In the genomic region with DNA sequence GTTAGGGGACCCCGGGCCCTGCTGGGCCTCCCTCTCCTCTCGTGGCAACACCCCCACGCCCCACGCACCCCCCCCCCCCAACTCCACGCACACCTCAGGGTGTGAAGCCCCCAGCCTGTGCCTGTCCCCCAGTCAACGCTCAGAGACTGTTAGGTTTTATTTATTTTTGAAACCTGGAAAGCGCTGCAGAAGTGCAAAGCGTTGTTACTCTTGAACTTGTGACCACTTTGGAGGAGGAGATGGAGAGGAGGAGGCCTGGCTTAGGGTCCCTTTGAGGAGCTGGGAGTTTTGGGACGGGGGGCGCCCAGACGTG, we compare ENCODE assay signal across 8 cellular contexts. TPM values are rescaled to one million over a fixed set of nuclear protein-coding genes. Genes with fewer than 3 reads are reported as not detected.
DNase-seq lines count a peak whose midpoint lies in the region; ATAC-seq, FAIRE-seq and TF ChIP-seq lines count a peak whose summit lies in the region.

No MANE protein-coding gene starts in this region.

- H3K56ac ChIP-seq in H1 (replicated peaks; ENCODE audit: insufficient read length, low read depth, low read length), result no peak overlapping the region

- H2BK15ac ChIP-seq in H1 (ENCODE audit: low read length), result no peak overlapping the region

- H3K4ac ChIP-seq in H1 (replicated peaks; ENCODE audit: insufficient read length, low read depth, low read length), result no peak overlapping the region

- POLR2A ChIA-PET in H1 (lab: Charles Lee; ENCODE audit: partially characterized antibody), result interaction anchor here (0.5 to 2.1 kb wide), 6 partner anchors 10 to 70 kb away, joined by 3 to 13 read pairs (median 4); partner anchors contain the start of gene PATZ1
- POLR2A ChIA-PET in naive thymus-derived CD8-positive, alpha-beta T cell (lab: Charles Lee), result interaction anchor here (0.7 to 16.8 kb wide), 20 partner anchors 15 to 371 kb away, joined by 3 to 1498 read pairs (median 10); partner anchors contain the start of genes DRG1, LIMK2, MORC2 and PATZ1

- no peak overlapping the region for H2AK5ac ChIP-seq in H1 (ENCODE audit: low read depth, low read length)

- no peak overlapping the region for H3K14ac ChIP-seq in H1 (ENCODE audit: insufficient read length)

- TF ChIP-seq POLR2A in H1 (IDR thresholded peaks at IDR 0.05; ENCODE audit: control extremely low read depth in 1 of 2, low read depth in 2 of 2, low read length in 2 of 2), result no peak

- H3K9ac ChIP-seq in BLaER1 (peak overlapping the region; percentile 87), NT2/D1 (ENCODE audit: insufficient read length, low read depth) (peak overlapping the region; percentile 42), H1 (replicated peaks in 1 of 4; ENCODE audit: extremely low read depth in 1 of 4, low read depth in 3 of 4, low read length in 3 of 4) (no peak overlapping the region)

- H2BK120ac ChIP-seq in H1 (replicated peaks; ENCODE audit: low read depth, low read length), result no peak overlapping the region

- no peak overlapping the region for H3K23ac ChIP-seq in H1 (ENCODE audit: insufficient read length)

- TF ChIP-seq CTCF in H1 (IDR thresholded peaks at IDR 0.05; ENCODE audit: control extremely low read depth in 1 of 3, insufficient read depth in 1 of 3, low read depth in 1 of 3, low read length in 3 of 3), result no peak

- no peak for FAIRE-seq in H1 (lab: Jason Lieb, UNC)

- H3K4me2 ChIP-seq in BLaER1 (peak overlapping the region; percentile 100), H1 (ENCODE audit: insufficient read depth in 1 of 2, low read depth in 2 of 2, low read length in 2 of 2) (peak overlapping the region; percentile 94 to 97)

- no peak overlapping the region for H4K91ac ChIP-seq in H1 (replicated peaks; ENCODE audit: insufficient read length, low read length)

- no peak overlapping the region; the same call in 1 of the 2 replicates for H2BK12ac ChIP-seq in H1 (ENCODE audit: low read depth, low read length)

- no peak overlapping the region; the same call in 1 of the 2 replicates for H4K8ac ChIP-seq in H1 (ENCODE audit: extremely low read depth, insufficient read depth, low read length)

- H3K27ac Mint-ChIP-seq in naive thymus-derived CD8-positive, alpha-beta T cell, result peak overlapping the region; percentile 97 to 100 (median 99)

- H2BK5ac ChIP-seq in H1 (ENCODE audit: low read depth, low read length), result no peak overlapping the region

- H3K27me3 ChIP-seq in BLaER1 (0 out of 2 replicates have a peak, but pooled peaks cover 4% of the 10 kb centered on the region), NT2/D1 (ENCODE audit: insufficient read depth, insufficient read length) (peaks cover 32% of the 10 kb centered on the region), H1 (replicated peaks in 1 of 4; ENCODE audit: control insufficient read depth in 3 of 4, extremely low read depth in 1 of 4, insufficient read depth in 3 of 4, low read length in 3 of 4) (peaks cover 6 to 30% (median 20%) of the 10 kb centered on the region in 4 experiments; a peak in 6 of 7 replicates)

- peaks cover 0 to 2% (median 0%) of the 10 kb centered on the region in 9 donors for H3K9me3 Mint-ChIP-seq in naive thymus-derived CD8-positive, alpha-beta T cell

- H3K18ac ChIP-seq in H1 (ENCODE audit: extremely low read depth, low read length), result no peak overlapping the region

- H3K4me1 Mint-ChIP-seq in naive thymus-derived CD8-positive, alpha-beta T cell, result peaks cover 28 to 78% (median 67%) of the 10 kb centered on the region in 4 donors

- WGBS in H1 (ENCODE audit: extremely low coverage in 1 of 2, insufficient coverage in 1 of 2, insufficient read length in 1 of 2, insufficient replicate concordance in 2 of 2, low coverage in 1 of 2, low lambda C conversion rate in 2 of 2, missing lambda C conversion rate in 1 of 2), 2 experiments, result 24% methylated on average over 6 of the region's 11 CpGs; no CpG with 5 or more reads in 1 of the 2 experiments

- peaks cover 69% of the 10 kb centered on the region for H3K4me1 ChIP-seq in BLaER1
- H3K4me1 ChIP-seq in NT2/D1 (ENCODE audit: insufficient read depth, insufficient read length), result no peaks in the 10 kb centered on the region
- peaks cover 0 to 14% (median 5%) of the 10 kb centered on the region in 4 experiments; a peak in 4 of 7 replicates for H3K4me1 ChIP-seq in H1 (replicated peaks in 1 of 4; ENCODE audit: control insufficient read depth in 3 of 4, insufficient read depth in 4 of 4, low read length in 3 of 4)

- H3K79me2 ChIP-seq in H1 (ENCODE audit: control insufficient read depth in 1 of 2, insufficient read depth in 2 of 2, low read length in 2 of 2), result no peaks in the 10 kb centered on the region

- no peaks in the 10 kb centered on the region for H3K79me1 ChIP-seq in H1 (ENCODE audit: low read depth, low read length)

- DNase-seq in NT2/D1 (ENCODE audit: low read depth, low spot score) (no peak), H1 (ENCODE audit: low read depth in 1 of 2, low spot score in 2 of 2) (no peak), COLO829 (ENCODE audit: low spot score) (no peak), NK-92 (lab: John Stamatoyannopoulos, UW; ENCODE audit: unreplicated experiment) (no peak), AG20443 (ENCODE audit: low spot score) (no peak)
- peak in 1 of 10 donors; percentile 52 for DNase-seq in naive thymus-derived CD8-positive, alpha-beta T cell

- no peak overlapping the region for H2BK20ac ChIP-seq in H1 (ENCODE audit: low read length)

- H3K36me3 Mint-ChIP-seq in naive thymus-derived CD8-positive, alpha-beta T cell, result peaks cover 24 to 56% (median 49%) of the 10 kb centered on the region in 3 donors

- no peak for TF ChIP-seq EP300 in H1 (IDR thresholded peaks at IDR 0.05; ENCODE audit: borderline replicate concordance in 1 of 2, low read depth in 2 of 2, low read length in 2 of 2)

- no peaks in the 10 kb centered on the region for H4K20me1 ChIP-seq in BLaER1
- no peaks in the 10 kb centered on the region for H4K20me1 ChIP-seq in H1 (replicated peaks in 1 of 2; ENCODE audit: control insufficient read depth in 1 of 2, insufficient read depth in 2 of 2, low read length in 2 of 2)

- peak overlapping the region; percentile 87 for H3K27ac ChIP-seq in BLaER1
- H3K27ac ChIP-seq in H1 (ENCODE audit: low read depth, low read length), result no peak overlapping the region

- peaks cover 8% of the 10 kb centered on the region for H3K23me2 ChIP-seq in H1 (ENCODE audit: low read depth, low read length)

- H3K27me3 Mint-ChIP-seq in naive thymus-derived CD8-positive, alpha-beta T cell, result peaks cover 0 to 5% (median 0%) of the 10 kb centered on the region in 5 donors

- H2AFZ ChIP-seq in H1 (ENCODE audit: low read length), result no peak overlapping the region

- H3K36me3 ChIP-seq in BLaER1, result no peaks in the 10 kb centered on the region
- no peaks in the 10 kb centered on the region for H3K36me3 ChIP-seq in NT2/D1 (ENCODE audit: insufficient read depth, insufficient read length, low read length)
- no peaks in the 10 kb centered on the region for H3K36me3 ChIP-seq in H1 (ENCODE audit: control insufficient read depth in 2 of 4, insufficient read depth in 4 of 4, low read length in 3 of 4)

- H4K5ac ChIP-seq in H1 (ENCODE audit: insufficient read length, low read depth, low read length), result no peak overlapping the region

- CTCF ChIA-PET in H1 (lab: Charles Lee; ENCODE audit: partially characterized antibody), result interaction anchor here (1.0 to 4.3 kb wide), 5 partner anchors 18 to 139 kb away, joined by 4 to 25 read pairs (median 5); no protein-coding TSS in a partner anchor

- H3K4me3 ChIP-seq in BLaER1 (peak overlapping the region; percentile 78), NT2/D1 (ENCODE audit: insufficient read length, low read depth) (peak overlapping the region; percentile 37), H1 (ENCODE audit: extremely low read depth in 1 of 4, insufficient read depth in 2 of 4, low read depth in 3 of 4, low read length in 4 of 4) (peak overlapping the region; percentile 28 to 64 (median 49))

- no peak for TF ChIP-seq RAD21 in H1 (IDR thresholded peaks at IDR 0.05 in 1 of 2, conservative IDR thresholded peaks at IDR 0.05 in 1 of 2; ENCODE audit: low read depth in 2 of 2, low read length in 2 of 2)

- H3K4me3 Mint-ChIP-seq in naive thymus-derived CD8-positive, alpha-beta T cell, result peak overlapping the region; percentile 92 to 100 (median 98)

- H3K9me3 ChIP-seq in BLaER1, result no peaks in the 10 kb centered on the region
- H3K9me3 ChIP-seq in NT2/D1 (ENCODE audit: insufficient read depth, low read length), result no peaks in the 10 kb centered on the region
- no peaks in the 10 kb centered on the region for H3K9me3 ChIP-seq in H1 (ENCODE audit: insufficient read depth in 2 of 2, low read depth in 1 of 2, low read length in 1 of 2)

- no peak for ATAC-seq in naive thymus-derived CD8-positive, alpha-beta T cell
- no peak for ATAC-seq in GM19467 (IDR thresholded peaks at IDR 0.05; ENCODE audit: unreplicated experiment)

TF ChIP-seq in H1, 55 proteins besides CTCF, POLR2A, EP300 and RAD21 (continues in another document):
- TF ChIP-seq SUZ12 (IDR thresholded peaks at IDR 0.05; ENCODE audit: low read length), result 0 out of 2 replicates have a peak, but pooled peaks have one; percentile 26

RNA-seq across cellular contexts. Expression of gene PIK3IP1, which starts 0.9 kb away (rescaled TPM):
- 1.3 and 1.5 TPM in 2 replicates for total RNA-seq in H1 (2021; fragmentation: NEBNext Ultra II Directional; extraction: Animal tissue kit (Norgen Biotek cat#: 25700))
- polyA plus RNA-seq in H1 (2011; rRNA removed), result 0.66 and 1.00 TPM in 2 replicates
- polyA plus RNA-seq in H1 (2011; cell fraction: cytosol; rRNA removed), result 1.7 TPM
- 1.8 TPM for polyA plus RNA-seq in H1 (2011; cell fraction: nucleus; rRNA removed)
- 0.94 to 1.4 TPM (median 1.2 TPM) in 4 replicates for polyA plus RNA-seq in H1 (2012, experiment 1 of 2)
- polyA plus RNA-seq in H1 (2012, experiment 2 of 2), result 0.79 TPM
- 0.95 TPM for polyA plus RNA-seq in H1 (2013, experiment 1 of 2)
- polyA plus RNA-seq in H1 (2013, experiment 2 of 2), result 1.3 TPM
- polyA minus RNA-seq in H1 (2011; rRNA and poly(A)+ RNA removed), result 0.46 and 0.76 TPM in 2 replicates
- polyA minus RNA-seq in H1 (2011; cell fraction: cytosol; rRNA and poly(A)+ RNA removed), result 2.1 TPM
- polyA minus RNA-seq in H1 (2011; cell fraction: nucleus; rRNA and poly(A)+ RNA removed), result 3.9 TPM
- total RNA-seq in naive thymus-derived CD8-positive, alpha-beta T cell, result 100 to 1,000 TPM; 730 to 741 TPM
- 100 to 1,000 TPM; 530 to 963 (median 585) TPM for polyA plus RNA-seq in naive thymus-derived CD8-positive, alpha-beta T cell

RNA-seq across cellular contexts. Expression of gene PATZ1, which starts 54.8 kb away (rescaled TPM):
- total RNA-seq in H1 (2021; fragmentation: NEBNext Ultra II Directional; extraction: Animal tissue kit (Norgen Biotek cat#: 25700)), result 70.8 and 70.9 TPM in 2 replicates
- polyA plus RNA-seq in H1 (2011; rRNA removed), result 62.1 and 77.5 TPM in 2 replicates
- polyA plus RNA-seq in H1 (2011; cell fraction: cytosol; rRNA removed), result 58.1 TPM
- polyA plus RNA-seq in H1 (2011; cell fraction: nucleus; rRNA removed), result 111 TPM
- polyA plus RNA-seq in H1 (2012, experiment 1 of 2), result 60.7 to 70.0 TPM (median 64.4 TPM) in 4 replicates
- 76.3 TPM for polyA plus RNA-seq in H1 (2012, experiment 2 of 2)
- 36.5 TPM for polyA plus RNA-seq in H1 (2013, experiment 1 of 2)
- polyA plus RNA-seq in H1 (2013, experiment 2 of 2), result 33.9 TPM
- polyA minus RNA-seq in H1 (2011; rRNA and poly(A)+ RNA removed), result 78.5 and 89.3 TPM in 2 replicates
- 69.9 TPM for polyA minus RNA-seq in H1 (2011; cell fraction: cytosol; rRNA and poly(A)+ RNA removed)
- 74.8 TPM for polyA minus RNA-seq in H1 (2011; cell fraction: nucleus; rRNA and poly(A)+ RNA removed)
- total RNA-seq in naive thymus-derived CD8-positive, alpha-beta T cell, result 10 to 100 TPM; 66.9 to 70.6 TPM
- 10 to 100 TPM; 17.8 to 34.2 (median 19.0) TPM for polyA plus RNA-seq in naive thymus-derived CD8-positive, alpha-beta T cell

Comparison
In these comparisons a context has a peak if more than half of its experiments do, and no peak if none do; other contexts are left out.
1. H3K9ac ChIP-seq: peak in BLaER1 (single experiment) and NT2/D1 (single experiment); none in H1 (0 of 4).
2. RNA of gene PIK3IP1, which starts 0.9 kb away (total RNA-seq): 730 to 741 TPM in naive thymus-derived CD8-positive, alpha-beta T cell; 1.3 to 1.5 TPM in H1; every median in the first group is over 100 times any median in the second.
3. Peak in every context shown above with its lines, with median percentiles within 50 percentile points of each other: H3K4me3 ChIP-seq.